25 cellular contexts compared by ENCODE assay signal in genomic region chr2:183049420-183049819, GRCh38.
"Had no signal": no experiment of that assay in that cellular context is flagged by ENCODE, and none has a peak within 500 bp of the region (broad histone marks: within the 10 kb centered on the region; RNA-seq: fewer than 3 reads in every experiment).

No MANE protein-coding gene starts in this region.

- H3K36me3 ChIP-seq: gastrocnemius medialis, left lung, prostate gland, right atrium auricular region, suprapubic skin, transverse colon, vagina had no signal

- H3K4me2 ChIP-seq: smooth muscle cell had no signal

- H3K9me3 ChIP-seq: gastrocnemius medialis, prostate gland, right atrium auricular region, suprapubic skin, transverse colon, vagina had no signal

- H3K4me3 ChIP-seq: dorsolateral prefrontal cortex, gastrocnemius medialis, left lung, prostate gland, right atrium auricular region, smooth muscle cell, suprapubic skin, transverse colon, vagina had no signal

- H3K27me3 ChIP-seq: dorsolateral prefrontal cortex, gastrocnemius medialis, right atrium auricular region, vagina had no signal

- DNase-seq: dorsolateral prefrontal cortex; effector CD4-positive, alpha-beta T cell; foreskin fibroblast; gastrocnemius medialis; left lung; mesenchymal stem cell; midbrain; naive thymus-derived CD4-positive, alpha-beta T cell; nephron progenitor cell; nucleus accumbens; stimulated activated CD4-positive, alpha-beta T cell treated with anti-CD3 and anti-CD28 coated beads, Interleukin-12 subunit alpha, Interleukin-12 subunit beta, amount 100 ng/mL, for 4 hours; stimulated activated CD4-positive, alpha-beta T cell treated with anti-CD3 and anti-CD28 coated beads, Interleukin-1b, Interleukin-23, amount 100 ng/mL, for 48 hours; stimulated activated CD4-positive, alpha-beta T cell treated with anti-CD3 and anti-CD28 coated beads, Interleukin-4, amount 100 ng/mL, for 1 hour; stimulated activated CD8-positive, alpha-beta memory T cell treated with anti-CD3 and anti-CD28 coated beads, Interleukin-4, amount 100 ng/mL, for 48 hours; stimulated activated naive CD4-positive, alpha-beta T cell; stimulated activated naive CD8-positive, alpha-beta T cell treated with anti-CD3 and anti-CD28 coated beads, Interleukin-15, amount 100 ng/mL, for 72 hours; transverse colon had no signal

- FAIRE-seq: colon, keratinocyte had no signal

- H3K4me1 ChIP-seq: gastrocnemius medialis, left lung, prostate gland, right atrium auricular region, suprapubic skin, transverse colon, vagina had no signal

- H3K27ac ChIP-seq: dorsolateral prefrontal cortex, epithelial cell of prostate, gastrocnemius medialis, left lung, prostate gland, right atrium auricular region, suprapubic skin, transverse colon, vagina had no signal
